Comparison of ENCODE assay signal across 8 cellular contexts in the genomic region with DNA sequence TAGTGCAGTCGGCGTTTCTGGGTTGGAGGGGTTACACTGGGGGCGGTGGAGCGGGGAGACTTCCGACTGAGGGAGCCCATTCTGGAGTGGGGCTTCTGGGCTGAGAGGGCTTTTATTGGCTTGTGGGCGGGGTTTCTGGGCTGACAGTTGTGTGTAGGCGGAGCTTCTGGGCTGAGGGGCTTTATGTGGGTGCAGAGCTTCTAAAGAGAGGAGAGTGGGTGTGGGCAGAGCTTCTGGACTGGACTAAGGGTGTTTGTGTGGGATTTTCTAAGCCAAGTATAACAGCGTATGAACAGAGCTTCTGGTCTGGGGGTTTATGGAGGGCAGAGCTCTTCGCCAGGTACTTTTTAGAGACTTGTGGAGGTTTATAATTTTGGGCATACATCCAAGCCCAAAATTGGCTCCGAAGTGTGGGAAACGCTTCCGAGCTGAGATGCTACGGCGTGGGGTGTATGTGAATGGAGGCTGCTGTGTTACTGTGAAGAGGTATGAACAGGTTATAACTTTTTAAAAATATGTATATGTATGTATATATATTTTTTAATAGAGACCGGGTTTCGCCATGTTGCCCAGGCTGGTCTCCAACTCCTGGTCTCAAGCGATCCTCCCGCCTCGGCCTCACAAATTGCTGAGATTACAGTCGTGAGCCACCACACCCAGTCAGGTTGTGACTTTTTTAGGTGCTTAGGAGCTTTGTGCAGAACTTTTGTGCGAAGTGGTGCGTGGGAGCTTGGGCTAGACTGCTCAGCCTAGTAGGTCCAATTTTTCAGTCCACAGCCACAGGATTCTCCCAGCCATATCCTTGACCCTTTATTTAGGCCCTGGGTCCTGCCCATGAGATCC. TPM values are rescaled to one million over a fixed set of nuclear protein-coding genes. Genes with fewer than 3 reads are reported as not detected.
DNase-seq lines count a peak whose midpoint lies in the region; ATAC-seq and TF ChIP-seq lines count a peak whose summit lies in the region.

No MANE protein-coding gene starts in this region.

- no peak for DNase-seq in CD4-positive, CD25-positive, alpha-beta regulatory T cell
- DNase-seq in kidney glomerular epithelial cell (lab: John Stamatoyannopoulos, UW) = peak; percentile 81
- DNase-seq in tibial artery = no peak
- DNase-seq in activated effector memory CD4-positive, alpha-beta T cell treated with Interleukin-2 at 50 U/mL for 16 hours = no peak

- intact Hi-C loops in tibial artery (cut with DNase I; ENCODE audit: low total_unique reads) = loop anchor here (5.0 to 10.0 kb wide), 2 partner anchors 34 to 409 kb away; partner anchors contain the start of gene KPNA6

- H3K4me3 ChIP-seq in CD4-positive, CD25-positive, alpha-beta regulatory T cell (ENCODE audit: low read depth, low read length) = peak overlapping the region; percentile 84
- peak overlapping the region; percentile 66 to 72 for H3K4me3 ChIP-seq in tibial artery

- peak overlapping the region; percentile 96 to 98 (median 96) for H3K27ac Mint-ChIP-seq in CD4-positive, CD25-positive, alpha-beta regulatory T cell

- H3K27me3 ChIP-seq in CD4-positive, CD25-positive, alpha-beta regulatory T cell (ENCODE audit: control insufficient read depth, insufficient read depth, low read length) = no peaks in the 10 kb centered on the region
- no peaks in the 10 kb centered on the region for H3K27me3 ChIP-seq in tibial artery

- peak overlapping the region; percentile 86 for H3K27ac ChIP-seq in CD4-positive, CD25-positive, alpha-beta regulatory T cell (ENCODE audit: insufficient read depth, low read length, poor library complexity, severe bottlenecking)
- peak overlapping the region; percentile 99 for H3K27ac ChIP-seq in angular gyrus (ENCODE audit: low read depth, low read length)
- peak overlapping the region; percentile 84 to 89 for H3K27ac ChIP-seq in tibial artery

- peaks cover 5% of the 10 kb centered on the region for H3K27me3 Mint-ChIP-seq in CD4-positive, CD25-positive, alpha-beta regulatory T cell

- H3K9me3 Mint-ChIP-seq in CD4-positive, CD25-positive, alpha-beta regulatory T cell = no peaks in the 10 kb centered on the region

- no peak for TF ChIP-seq CTCF in tibial artery (IDR thresholded peaks at IDR 0.05)

- ATAC-seq in CD4-positive, CD25-positive, alpha-beta regulatory T cell (ENCODE audit: low read depth in 2 of 2) = no peak
- ATAC-seq in HG02678 (IDR thresholded peaks at IDR 0.05; ENCODE audit: unreplicated experiment) = peak; percentile 26
- no peak for ATAC-seq in HG02642 (IDR thresholded peaks at IDR 0.05; ENCODE audit: poor library complexity, unreplicated experiment)
- no peak for ATAC-seq in HG02938 (IDR thresholded peaks at IDR 0.05; ENCODE audit: unreplicated experiment)

- peaks cover 23% of the 10 kb centered on the region for H3K4me1 ChIP-seq in CD4-positive, CD25-positive, alpha-beta regulatory T cell (ENCODE audit: control insufficient read depth, insufficient read depth, low read length, poor library complexity, severe bottlenecking)
- peaks cover 0 to 23% (median 20%) of the 10 kb centered on the region in 4 donors for H3K4me1 ChIP-seq in tibial artery

- H3K36me3 Mint-ChIP-seq in CD4-positive, CD25-positive, alpha-beta regulatory T cell = peaks cover 9% of the 10 kb centered on the region

- peaks cover 32% of the 10 kb centered on the region for H3K36me3 ChIP-seq in CD4-positive, CD25-positive, alpha-beta regulatory T cell (ENCODE audit: control insufficient read depth, insufficient read depth, low read length)
- peaks cover 17 to 38% (median 32%) of the 10 kb centered on the region in 3 donors for H3K36me3 ChIP-seq in tibial artery

- peaks cover 6 to 51% (median 29%) of the 10 kb centered on the region in 4 donors for H3K4me1 Mint-ChIP-seq in CD4-positive, CD25-positive, alpha-beta regulatory T cell

- peak overlapping the region; percentile 87 to 99 (median 96) for H3K4me3 Mint-ChIP-seq in CD4-positive, CD25-positive, alpha-beta regulatory T cell

- no peaks in the 10 kb centered on the region for H3K9me3 ChIP-seq in CD4-positive, CD25-positive, alpha-beta regulatory T cell (ENCODE audit: control insufficient read depth in 2 of 2, low read length in 2 of 2)
- no peaks in the 10 kb centered on the region for H3K9me3 ChIP-seq in tibial artery

RNA-seq across cellular contexts. Expression of gene TMEM39B, which starts 0.9 kb away (rescaled TPM):
- 13.1 TPM for total RNA-seq in CD4-positive, CD25-positive, alpha-beta regulatory T cell
- polyA plus RNA-seq in CD4-positive, CD25-positive, alpha-beta regulatory T cell = 1 to 10 TPM; 2.3 to 3.6 (median 2.6) TPM

RNA-seq across cellular contexts. Expression of gene KPNA6, which starts 34.2 kb away (rescaled TPM):
- 56.1 TPM for total RNA-seq in CD4-positive, CD25-positive, alpha-beta regulatory T cell
- polyA plus RNA-seq in CD4-positive, CD25-positive, alpha-beta regulatory T cell = 10 to 100 TPM; 22.7 to 29.3 (median 26.4) TPM

RNA-seq across cellular contexts. Expression of gene KHDRBS1, which starts 59.9 kb away (rescaled TPM):
- total RNA-seq in CD4-positive, CD25-positive, alpha-beta regulatory T cell = 100 TPM
- polyA plus RNA-seq in CD4-positive, CD25-positive, alpha-beta regulatory T cell = 100 to 1,000 TPM in 1 of 4 donors, 10 to 100 TPM in 3; 97.1 to 117 (median 99.4) TPM
